Comparison of ENCODE assay signal across 37 cellular contexts in the genomic region with DNA sequence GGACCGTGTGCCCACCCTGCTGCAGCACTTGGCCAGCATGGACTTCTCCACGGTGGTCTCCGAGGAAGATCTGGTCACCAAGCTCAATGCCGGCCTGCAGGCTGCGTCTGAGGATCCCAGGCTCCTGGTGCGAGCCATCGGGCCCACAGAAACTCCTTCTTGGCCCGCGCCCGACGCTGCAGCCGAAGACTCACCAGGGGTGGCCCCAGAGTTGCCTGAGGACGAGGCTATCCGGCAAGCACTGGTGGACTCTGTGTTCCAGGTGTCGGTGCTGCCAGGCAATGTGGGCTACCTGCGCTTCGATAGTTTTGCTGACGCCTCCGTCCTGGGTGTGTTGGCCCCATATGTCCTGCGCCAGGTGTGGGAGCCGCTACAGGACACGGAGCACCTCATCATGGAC. TPM values are rescaled to one million over a fixed set of nuclear protein-coding genes. Genes with fewer than 3 reads are reported as not detected.
"Had no signal": no experiment of that assay in that cellular context is flagged by ENCODE, and none has a peak within 500 bp of the region (broad histone marks: within the 10 kb centered on the region; RNA-seq: fewer than 3 reads in every experiment).

No MANE protein-coding gene starts in this region.

- H3K4me3 ChIP-seq: esophagus squamous epithelium, heart right ventricle, left lung, lung, mucosa of descending colon, prostate gland, right atrium auricular region, smooth muscle cell, suprapubic skin, transverse colon, vagina had no signal

- H3K4me1 Mint-ChIP-seq: memory B cell; naive B cell; stimulated activated naive CD8-positive, alpha-beta T cell treated with anti-CD3 and anti-CD28 coated beads, Interleukin-15, amount 100 ng/mL, for 72 hours had no signal

- FAIRE-seq: endometrium, islet of Langerhans had no signal

- H3K36me3 Mint-ChIP-seq: memory B cell, mesothelial cell of epicardium, naive B cell had no signal

- H3K27ac ChIP-seq: esophagus squamous epithelium, heart right ventricle, left lung, neutrophil, parathyroid adenoma, prostate gland, right atrium auricular region, suprapubic skin, transverse colon, vagina had no signal

- H2AFZ ChIP-seq: parathyroid adenoma had no signal

- H3K9me3 ChIP-seq: esophagus squamous epithelium, heart right ventricle, left lung, mucosa of descending colon, neutrophil, prostate gland, right atrium auricular region, suprapubic skin, transverse colon, vagina had no signal

- H3K4me1 ChIP-seq: esophagus squamous epithelium, heart right ventricle, left lung, parathyroid adenoma, prostate gland, right atrium auricular region, suprapubic skin, transverse colon, vagina had no signal

- DNase-seq: cortex of kidney; effector memory CD8-positive, alpha-beta T cell; erythroblast; esophagus squamous epithelium; foreskin melanocyte; glutamatergic neuron; heart right ventricle; hippocampal formation; left cardiac atrium; mucosa of descending colon; naive B cell; nephron progenitor cell; stimulated activated CD4-positive, alpha-beta T cell treated with anti-CD3 and anti-CD28 coated beads, Interleukin-12 subunit alpha, Interleukin-12 subunit beta, amount 100 ng/mL, for 4 hours; stimulated activated CD4-positive, alpha-beta T cell treated with anti-CD3 and anti-CD28 coated beads, Interleukin-1b, Interleukin-23, amount 100 ng/mL, for 48 hours; stimulated activated CD4-positive, alpha-beta T cell treated with anti-CD3 and anti-CD28 coated beads, Interleukin-4, amount 100 ng/mL, for 1 hour; stimulated activated CD8-positive, alpha-beta memory T cell treated with anti-CD3 and anti-CD28 coated beads, Interleukin-4, amount 100 ng/mL, for 48 hours; stimulated activated naive CD4-positive, alpha-beta T cell; stimulated activated naive CD8-positive, alpha-beta T cell treated with anti-CD3 and anti-CD28 coated beads, Interleukin-15, amount 100 ng/mL, for 72 hours; transverse colon had no signal

- H3K9ac ChIP-seq: parathyroid adenoma had no signal

- H3K27me3 Mint-ChIP-seq: naive B cell; stimulated activated naive CD8-positive, alpha-beta T cell treated with anti-CD3 and anti-CD28 coated beads, Interleukin-15, amount 100 ng/mL, for 72 hours had no signal

- H3K9me3 Mint-ChIP-seq: effector memory CD8-positive, alpha-beta T cell; memory B cell; mesothelial cell of epicardium; naive B cell; nephron progenitor cell; stimulated activated naive CD8-positive, alpha-beta T cell treated with anti-CD3 and anti-CD28 coated beads, Interleukin-15, amount 100 ng/mL, for 72 hours had no signal

- H3K4me3 Mint-ChIP-seq: effector memory CD8-positive, alpha-beta T cell; memory B cell; mesothelial cell of epicardium; nephron progenitor cell; stimulated activated naive CD8-positive, alpha-beta T cell treated with anti-CD3 and anti-CD28 coated beads, Interleukin-15, amount 100 ng/mL, for 72 hours had no signal

- H3K4me2 ChIP-seq: smooth muscle cell had no signal

- H3K36me3 ChIP-seq: esophagus squamous epithelium, heart right ventricle, left lung, neutrophil, prostate gland, right atrium auricular region, suprapubic skin, transverse colon, vagina had no signal

- H3K79me2 ChIP-seq: parathyroid adenoma had no signal

- H3K27me3 ChIP-seq: esophagus squamous epithelium, heart right ventricle, left lung, neutrophil, right atrium auricular region, suprapubic skin, transverse colon, vagina had no signal

- H3K27ac Mint-ChIP-seq: effector memory CD8-positive, alpha-beta T cell; memory B cell; mesothelial cell of epicardium; nephron progenitor cell had no signal

- ATAC-seq: effector memory CD8-positive, alpha-beta T cell; heart right ventricle; left cardiac atrium; left lung; mucosa of descending colon; sciatic nerve; stimulated activated naive CD8-positive, alpha-beta T cell treated with anti-CD3 and anti-CD28 coated beads, Interleukin-15, amount 100 ng/mL, for 72 hours had no signal

RNA-seq across cellular contexts. Expression of a gene that starts 1.4 kb away (rescaled TPM):
- total RNA-seq: dermis microvascular lymphatic vessel endothelial cell, esophagus squamous epithelium, heart right ventricle, kidney epithelial cell, left cardiac atrium, left lung, lung, mesothelial cell of epicardium, mucosa of descending colon, omental fat pad, prostate gland, right atrium auricular region, sciatic nerve, smooth muscle cell, suprapubic skin, transverse colon, ureter, vagina had no signal
- polyA plus RNA-seq: heart right ventricle, smooth muscle cell had no signal

RNA-seq across cellular contexts. Expression of a gene that starts 27.3 kb away (rescaled TPM):
- total RNA-seq: dermis microvascular lymphatic vessel endothelial cell, esophagus squamous epithelium, heart right ventricle, kidney epithelial cell, left cardiac atrium, left lung, lung, mesothelial cell of epicardium, mucosa of descending colon, omental fat pad, prostate gland, sciatic nerve, smooth muscle cell, suprapubic skin, transverse colon, ureter, vagina had no signal
- polyA plus RNA-seq: heart right ventricle, lung, smooth muscle cell had no signal

RNA-seq across cellular contexts. Expression of a gene that starts 34.6 kb away (rescaled TPM):
- total RNA-seq: left cardiac atrium, right atrium auricular region, vagina had no signal
- polyA plus RNA-seq: smooth muscle cell had no signal

RNA-seq across cellular contexts. Expression of a gene that starts 49.5 kb away (rescaled TPM):
- total RNA-seq: dermis microvascular lymphatic vessel endothelial cell, kidney epithelial cell had no signal
